ENCODE assay signal across 23 cellular contexts in genomic region chrX:119201570-119201969, GRCh38.
"Had no signal": no experiment of that assay in that cellular context is flagged by ENCODE, and none has a peak within 500 bp of the region (broad histone marks: within the 10 kb centered on the region; RNA-seq: fewer than 3 reads in every experiment).

No MANE protein-coding gene starts in this region.

- H3K4me1 ChIP-seq: esophagus squamous epithelium, neural progenitor cell, spleen, vagina had no signal

- H3K27ac ChIP-seq: coronary artery, esophagus squamous epithelium, neural progenitor cell, spleen, thoracic aorta, vagina had no signal

- H3K4me2 ChIP-seq: neural progenitor cell had no signal

- ATAC-seq: activated CD4-positive, alpha-beta T cell treated with anti-CD3 and anti-CD28 coated beads for 36 hours; activated naive CD4-positive, alpha-beta T cell treated with anti-CD3 and anti-CD28 coated beads, Interleukin-2, amount 50 U/mL, for 72 hours; activated T-helper 17 cell treated with anti-CD3 and anti-CD28 coated beads, Interleukin-2, amount 50 U/mL, for 72 hours; left ventricle myocardium superior; naive thymus-derived CD8-positive, alpha-beta T cell had no signal

- DNase-seq: activated B cell treated with CpG ODN at 0.5 μM for 24 hours; activated CD4-positive, alpha-beta T cell treated with anti-CD3 and anti-CD28 coated beads for 36 hours; activated CD4-positive, alpha-beta T cell treated with anti-CD3 and anti-CD28 coated beads, Interleukin-2, amount 50 U/mL, for 4 hours; activated CD8-positive, alpha-beta memory T cell treated with anti-CD3 and anti-CD28 coated beads for 24 hours; activated CD8-positive, alpha-beta memory T cell treated with anti-CD3 and anti-CD28 coated beads, Interleukin-2, amount 50 U/mL, for 4 hours; activated T-cell treated with anti-CD3 and anti-CD28 coated beads, Interleukin-2, amount 50 U/mL, for 24 hours; aorta; esophagus squamous epithelium; left ventricle myocardium superior; mammary epithelial cell; naive thymus-derived CD8-positive, alpha-beta T cell; posterior cingulate gyrus; retina; spleen; stimulated activated CD4-positive, alpha-beta T cell treated with anti-CD3 and anti-CD28 coated beads, Interleukin-4, amount 100 ng/mL, for 1 hour; stimulated activated naive CD4-positive, alpha-beta T cell treated with Interleukin-2 at 50 U/mL for 16 hours; T-helper 9 cell had no signal

- H3K27me3 ChIP-seq: esophagus squamous epithelium, neural progenitor cell, vagina had no signal

- H3K36me3 ChIP-seq: esophagus squamous epithelium, neural progenitor cell, spleen, thoracic aorta, vagina had no signal

- H3K4me3 ChIP-seq: coronary artery, esophagus squamous epithelium, neural progenitor cell, spleen, thoracic aorta, vagina had no signal

- H3K9me3 ChIP-seq: esophagus squamous epithelium, spleen, thoracic aorta, vagina had no signal

- H2AFZ ChIP-seq: neural progenitor cell had no signal

- H3K9ac ChIP-seq: neural progenitor cell had no signal
